Comparison of ENCODE assay signal across 8 cellular contexts in the genomic region with DNA sequence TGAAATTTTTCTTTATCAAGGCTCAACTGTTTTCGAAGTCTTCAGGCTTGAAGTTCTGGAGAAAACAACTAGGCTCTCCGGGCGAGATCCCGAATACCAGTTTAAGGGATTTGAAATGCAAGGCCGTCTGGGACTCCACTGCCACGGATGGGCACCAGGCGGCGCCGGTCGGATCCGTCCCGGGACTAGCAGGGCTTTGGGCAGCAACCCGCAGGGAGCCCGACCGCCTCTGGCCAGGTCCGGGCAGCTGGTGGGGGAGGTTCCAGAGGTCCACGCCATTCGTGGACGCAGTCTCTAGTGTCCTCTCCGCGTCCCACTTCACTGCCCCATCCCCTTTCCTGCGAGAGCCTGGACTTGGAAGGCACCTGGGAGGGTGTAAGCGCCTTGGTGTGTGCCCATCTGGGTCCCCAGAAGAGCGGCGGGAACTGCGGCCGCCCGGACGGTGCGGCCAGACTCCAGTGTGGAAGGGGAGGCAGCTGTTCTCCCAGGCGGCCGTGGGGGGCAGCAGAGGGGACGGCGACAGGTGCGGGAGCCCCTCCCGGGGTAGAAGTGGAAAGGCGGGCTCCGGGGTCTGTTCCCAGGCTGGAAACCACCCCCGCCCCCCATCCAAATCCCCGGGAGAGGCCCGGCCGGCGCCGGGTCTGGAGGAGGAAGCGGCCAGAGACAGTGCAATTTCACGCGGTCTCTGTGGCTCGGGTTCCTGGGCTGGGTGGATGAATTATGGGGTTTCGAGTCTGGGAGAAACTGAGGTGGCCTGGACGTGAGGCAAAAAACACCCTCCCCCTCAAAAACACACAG. TPM values are rescaled to one million over a fixed set of nuclear protein-coding genes. Genes with fewer than 3 reads are reported as not detected.
DNase-seq lines count a peak whose midpoint lies in the region; ATAC-seq and TF ChIP-seq lines count a peak whose summit lies in the region.

No MANE protein-coding gene starts in this region.

- DNase-seq in A172 (ENCODE audit: low spot score) (peak; percentile 73), GM13976 (ENCODE audit: low spot score) (peak; percentile 87), HT-29 (ENCODE audit: low spot score) (peak; percentile 94), Peyer's patch (peak; percentile 53 to 95 (median 94)), fibroblast of peridontal ligament (ENCODE audit: extremely low read depth) (peak; percentile 80), naive B cell (peak; percentile 49)
- DNase-seq in activated effector memory CD4-positive, alpha-beta T cell treated with Interleukin-2 at 50 U/mL for 16 hours: peak; percentile 34

- H3K9ac ChIP-seq in stomach smooth muscle (ENCODE audit: low read length in 2 of 2): peak overlapping the region; percentile 21 to 35

- in situ Hi-C loops in GM13976 (cut with MboI; ENCODE audit: low sequenced_read_pairs, unreplicated experiment): no loop called here

- H3K27me3 Mint-ChIP-seq in naive B cell: peaks cover 28 to 42% (median 28%) of the 10 kb centered on the region in 3 donors

- peak; percentile 80 to 82 for ATAC-seq in naive B cell (ENCODE audit: low read depth in 2 of 2)

- peak overlapping the region; percentile 45 to 94 (median 64) for H3K4me3 ChIP-seq in Peyer's patch
- peak overlapping the region; percentile 74 to 86 for H3K4me3 ChIP-seq in stomach smooth muscle (ENCODE audit: low read length in 2 of 2)

- H3K27ac ChIP-seq in Peyer's patch: peak overlapping the region; percentile 50 to 99 (median 94)
- H3K27ac ChIP-seq in stomach smooth muscle (ENCODE audit: low read length): no peak overlapping the region

- H3K27ac Mint-ChIP-seq in naive B cell: peak overlapping the region in 2 of 6 donors; percentile 30 to 44

- no peaks in the 10 kb centered on the region for H3K9me3 Mint-ChIP-seq in naive B cell

- peak overlapping the region; percentile 78 to 91 (median 88) for H3K4me3 Mint-ChIP-seq in naive B cell

- no peaks in the 10 kb centered on the region for H3K36me3 Mint-ChIP-seq in naive B cell

- H3K9me3 ChIP-seq in Peyer's patch: no peaks in the 10 kb centered on the region
- H3K9me3 ChIP-seq in stomach smooth muscle (ENCODE audit: control insufficient read depth in 2 of 2, low read length in 2 of 2): no peaks in the 10 kb centered on the region

- H3K4me1 ChIP-seq in Peyer's patch (peaks cover 0 to 18% (median 3%) of the 10 kb centered on the region in 4 donors), stomach smooth muscle (ENCODE audit: control insufficient read depth, insufficient read depth, low read length) (peaks cover 16% of the 10 kb centered on the region)

- H3K27me3 ChIP-seq in Peyer's patch (no peaks in the 10 kb centered on the region), stomach smooth muscle (ENCODE audit: control insufficient read depth in 1 of 2, insufficient read depth in 2 of 2, low read length in 2 of 2) (peaks cover 11 to 21% of the 10 kb centered on the region in 2 donors)

- H3K36me3 ChIP-seq in Peyer's patch (peaks cover 0 to 8% (median 0%) of the 10 kb centered on the region in 3 donors), stomach smooth muscle (ENCODE audit: control insufficient read depth in 2 of 2, insufficient read depth in 2 of 2, low read length in 2 of 2) (no peaks in the 10 kb centered on the region)

- peak; percentile 54 to 57 for TF ChIP-seq POLR2A in Peyer's patch (IDR thresholded peaks at IDR 0.05)

- peaks cover 5 to 8% (median 5%) of the 10 kb centered on the region in 3 donors for H3K4me1 Mint-ChIP-seq in naive B cell

- TF ChIP-seq CTCF in GM13976 (IDR thresholded peaks at IDR 0.05; ENCODE audit: borderline replicate concordance, control extremely low read depth, extremely low read depth, insufficient read depth, missing control alignments) (peak; percentile 63), Peyer's patch (IDR thresholded peaks at IDR 0.05) (peak; percentile 19 to 88 (median 68))

RNA-seq across cellular contexts. Expression of a gene that starts 0.8 kb away (rescaled TPM):
- total RNA-seq in A172 (2014; rRNA removed; shearing (Covaris generic)): 0.64 and 2.4 TPM in 2 replicates
- total RNA-seq in HT-29 (2014; rRNA removed; shearing (Covaris generic)): 136 and 141 TPM in 2 replicates
- total RNA-seq in Peyer's patch: 100 to 1,000 TPM in 3 of 4 donors, 10 to 100 TPM in 1; 61.9 to 532 (median 451) TPM
- polyA plus RNA-seq in naive B cell (ENCODE audit: low read depth in 6 of 6): not detected

RNA-seq across cellular contexts. Expression of a gene that starts 25.2 kb away (rescaled TPM):
- 246 and 349 TPM in 2 replicates for total RNA-seq in A172 (2014; rRNA removed; shearing (Covaris generic))
- total RNA-seq in HT-29 (2014; rRNA removed; shearing (Covaris generic)): 247 and 323 TPM in 2 replicates
- 100 to 1,000 TPM in 1 of 4 donors, 10 to 100 TPM in 3; 34.3 to 221 (median 48.7) TPM for total RNA-seq in Peyer's patch
- polyA plus RNA-seq in naive B cell (ENCODE audit: low read depth in 6 of 6): 100 to 1,000 TPM; 124 to 141 (median 132) TPM

RNA-seq across cellular contexts. Expression of a gene that starts 37.3 kb away (rescaled TPM):
- 1,898 and 3,438 TPM in 2 replicates for total RNA-seq in A172 (2014; rRNA removed; shearing (Covaris generic))
- 3,623 and 3,873 TPM in 2 replicates for total RNA-seq in HT-29 (2014; rRNA removed; shearing (Covaris generic))
- 1,000 to 10,000 TPM; 1,852 to 2,996 (median 2,194) TPM for total RNA-seq in Peyer's patch
- 1,000 to 10,000 TPM; 5,503 to 9,903 (median 8,851) TPM for polyA plus RNA-seq in naive B cell (ENCODE audit: low read depth in 6 of 6)

RNA-seq across cellular contexts. Expression of a gene that starts 37.4 kb away (rescaled TPM):
- 358 and 1,165 TPM in 2 replicates for total RNA-seq in A172 (2014; rRNA removed; shearing (Covaris generic))
- total RNA-seq in HT-29 (2014; rRNA removed; shearing (Covaris generic)): 171 and 219 TPM in 2 replicates
- total RNA-seq in Peyer's patch: 1,000 to 10,000 TPM in 1 of 4 donors, 100 to 1,000 TPM in 3; 564 to 1,937 (median 779) TPM
- polyA plus RNA-seq in naive B cell (ENCODE audit: low read depth in 6 of 6): 100 to 1,000 TPM; 199 to 764 (median 532) TPM

RNA-seq across cellular contexts. Expression of a gene that starts 38.9 kb away (rescaled TPM):
- total RNA-seq in A172 (2014; rRNA removed; shearing (Covaris generic)): 1.8 and 2.9 TPM in 2 replicates
- 3.9 and 4.1 TPM in 2 replicates for total RNA-seq in HT-29 (2014; rRNA removed; shearing (Covaris generic))
- total RNA-seq in Peyer's patch: 1 to 10 TPM; 2.0 to 5.5 (median 3.8) TPM
- 1 to 10 TPM; 1.0 to 7.8 (median 3.4) TPM for polyA plus RNA-seq in naive B cell (ENCODE audit: low read depth in 6 of 6)

Comparison
In these comparisons a context has a peak if more than half of its experiments do, and no peak if none do; other contexts are left out.
1. DNase-seq: peak in every context shown above with its lines; median percentile 94 in HT-29; 94 in Peyer's patch; 87 in GM13976; 80 in fibroblast of peridontal ligament; 73 in A172; 49 in naive B cell; 34 in activated effector memory CD4-positive, alpha-beta T cell treated with Interleukin-2 at 50 U/mL for 16 hours.
2. RNA of a gene that starts 0.8 kb away (total RNA-seq): 61.9 to 532 TPM in Peyer's patch and 136 to 141 TPM in HT-29; 0.64 to 2.4 TPM in A172; every median in the first group is over 10 times any median in the second.